8 cellular contexts compared by ENCODE assay signal in genomic region chr14:105092124-105092911, GRCh38. TPM values are rescaled to one million over a fixed set of nuclear protein-coding genes. Genes with fewer than 3 reads are reported as not detected.
A peak's percentile ranks its signal among the peaks of the same experiment; 100 is the strongest.
DNase-seq lines count a peak whose midpoint lies in the region; ATAC-seq, FAIRE-seq and TF ChIP-seq lines count a peak whose summit lies in the region.

No MANE protein-coding gene starts in this region.

- no peaks in the 10 kb centered on the region for H3K27me3 Mint-ChIP-seq in activated naive CD4-positive, alpha-beta T cell treated with anti-CD3 and anti-CD28 coated beads for 36 hours (ENCODE audit: low read depth)
- H3K27me3 Mint-ChIP-seq in activated naive CD8-positive, alpha-beta T cell treated with anti-CD3 and anti-CD28 coated beads for 36 hours = no peaks in the 10 kb centered on the region

- no peak for TF ChIP-seq POLR2A in GM12891 (IDR thresholded peaks at IDR 0.05; ENCODE audit: low read depth, low read length)

- no peak overlapping the region for H3K27ac ChIP-seq in iPS-18a (ENCODE audit: low read length)

- ATAC-seq in stimulated activated naive CD8-positive, alpha-beta T cell treated with anti-CD3 and anti-CD28 coated beads, Interleukin-15, Interleukin-2, amounts not matched to agents 100 U/mL and 50 U/mL, for 24 hours = no peak

- H3K36me3 Mint-ChIP-seq in activated naive CD4-positive, alpha-beta T cell treated with anti-CD3 and anti-CD28 coated beads for 36 hours (ENCODE audit: low read depth) = no peaks in the 10 kb centered on the region
- H3K36me3 Mint-ChIP-seq in activated naive CD8-positive, alpha-beta T cell treated with anti-CD3 and anti-CD28 coated beads for 36 hours = no peaks in the 10 kb centered on the region

- peak overlapping the region; percentile 74 for H3K4me3 Mint-ChIP-seq in activated naive CD4-positive, alpha-beta T cell treated with anti-CD3 and anti-CD28 coated beads for 36 hours
- H3K4me3 Mint-ChIP-seq in activated naive CD8-positive, alpha-beta T cell treated with anti-CD3 and anti-CD28 coated beads for 36 hours = peak overlapping the region; percentile 80

- no peak overlapping the region for H3K9ac ChIP-seq in iPS-18a (ENCODE audit: low read length)

- no peak for FAIRE-seq in GM12891 (lab: Jason Lieb, UNC)

- H3K27me3 ChIP-seq in iPS-18a (ENCODE audit: control insufficient read depth, insufficient read depth, low read length) = peaks cover 59% of the 10 kb centered on the region

- H3K9me3 ChIP-seq in iPS-18a (ENCODE audit: control insufficient read depth, low read depth, low read length) = no peaks in the 10 kb centered on the region

- peak overlapping the region; percentile 77 for H3K27ac Mint-ChIP-seq in activated naive CD4-positive, alpha-beta T cell treated with anti-CD3 and anti-CD28 coated beads for 36 hours
- peak overlapping the region; percentile 81 for H3K27ac Mint-ChIP-seq in activated naive CD8-positive, alpha-beta T cell treated with anti-CD3 and anti-CD28 coated beads for 36 hours

- no peaks in the 10 kb centered on the region for H3K4me1 ChIP-seq in iPS-18a (ENCODE audit: control insufficient read depth, low read depth, low read length)

- H3K4me1 Mint-ChIP-seq in activated naive CD4-positive, alpha-beta T cell treated with anti-CD3 and anti-CD28 coated beads for 36 hours (ENCODE audit: low read depth) = peaks cover 14% of the 10 kb centered on the region
- peaks cover 13% of the 10 kb centered on the region for H3K4me1 Mint-ChIP-seq in activated naive CD8-positive, alpha-beta T cell treated with anti-CD3 and anti-CD28 coated beads for 36 hours

- peak overlapping the region; percentile 24 for H3K4me3 ChIP-seq in iPS-18a (ENCODE audit: low read length)

- CTCF ChIA-PET in activated naive CD4-positive, alpha-beta T cell treated with anti-CD3 and anti-CD28 coated beads for 36 hours (lab: Charles Lee) = interaction anchor here (0.7 to 7.5 kb wide), 6 partner anchors 19 to 95 kb away, joined by 3 to 53 read pairs (median 4); no protein-coding TSS in a partner anchor

- H3K9me3 Mint-ChIP-seq in activated naive CD4-positive, alpha-beta T cell treated with anti-CD3 and anti-CD28 coated beads for 36 hours = no peaks in the 10 kb centered on the region
- no peaks in the 10 kb centered on the region for H3K9me3 Mint-ChIP-seq in activated naive CD8-positive, alpha-beta T cell treated with anti-CD3 and anti-CD28 coated beads for 36 hours

- intact Hi-C loops in activated naive CD4-positive, alpha-beta T cell treated with anti-CD3 and anti-CD28 coated beads for 36 hours (cut with micrococcal nuclease) = loop anchor here (5.0 kb wide), 3 partner anchors 75 to 110 kb away; partner anchors contain the start of genes JAG2 and NUDT14

- H3K36me3 ChIP-seq in iPS-18a (ENCODE audit: control insufficient read depth, low read depth, low read length) = no peaks in the 10 kb centered on the region

- DNase-seq in activated naive CD4-positive, alpha-beta T cell treated with anti-CD3 and anti-CD28 coated beads for 36 hours = no peak
- no peak for DNase-seq in activated naive CD4-positive, alpha-beta T cell (lab: John Stamatoyannopoulos, UW)
- DNase-seq in activated naive CD8-positive, alpha-beta T cell treated with anti-CD3 and anti-CD28 coated beads for 36 hours = no peak
- peak; percentile 19 for DNase-seq in stimulated activated naive CD8-positive, alpha-beta T cell treated with anti-CD3 and anti-CD28 coated beads, Interleukin-15, Interleukin-2, amounts not matched to agents 100 U/mL and 50 U/mL, for 24 hours
- DNase-seq in GM12891 (ENCODE audit: insufficient read length, low spot score) (no peak), Ammon's horn (ENCODE audit: low spot score) (no peak), cortex of kidney (lab: John Stamatoyannopoulos, UW) (no peak)

TF ChIP-seq in GM12891, 5 proteins besides CTCF, POLR2A, EP300 and RAD21:
- no peak for TF ChIP-seq POU2F2 (IDR thresholded peaks at IDR 0.05; ENCODE audit: low read depth, low read length)
- TF ChIP-seq POLR2AphosphoS5 (IDR thresholded peaks at IDR 0.05; ENCODE audit: low read depth, low read length) = no peak
- no peak for TF ChIP-seq SPI1 (IDR thresholded peaks at IDR 0.05; ENCODE audit: low read depth, low read length)
- TF ChIP-seq TAF1 (IDR thresholded peaks at IDR 0.05; ENCODE audit: low read depth, low read length) = no peak
- no peak for TF ChIP-seq PAX5 (IDR thresholded peaks at IDR 0.05; ENCODE audit: insufficient read depth, low read length, severe bottlenecking)
TF ChIP-seq in GM12891: peak in this region for 0.

RNA-seq across cellular contexts. Expression of gene GPR132, which starts 27.1 kb away (rescaled TPM):
- total RNA-seq in activated naive CD4-positive, alpha-beta T cell treated with anti-CD3 and anti-CD28 coated beads for 36 hours = 10 to 100 TPM; 11.3 to 15.3 TPM
- 10 to 100 TPM; 23.9 to 24.1 TPM for total RNA-seq in activated naive CD8-positive, alpha-beta T cell treated with anti-CD3 and anti-CD28 coated beads for 36 hours
- 18.8 TPM for polyA plus RNA-seq in GM12891 (2012; ENCODE audit: low read depth, missing spikeins)
